Comparison of ENCODE assay signal across 8 cellular contexts in the genomic region with DNA sequence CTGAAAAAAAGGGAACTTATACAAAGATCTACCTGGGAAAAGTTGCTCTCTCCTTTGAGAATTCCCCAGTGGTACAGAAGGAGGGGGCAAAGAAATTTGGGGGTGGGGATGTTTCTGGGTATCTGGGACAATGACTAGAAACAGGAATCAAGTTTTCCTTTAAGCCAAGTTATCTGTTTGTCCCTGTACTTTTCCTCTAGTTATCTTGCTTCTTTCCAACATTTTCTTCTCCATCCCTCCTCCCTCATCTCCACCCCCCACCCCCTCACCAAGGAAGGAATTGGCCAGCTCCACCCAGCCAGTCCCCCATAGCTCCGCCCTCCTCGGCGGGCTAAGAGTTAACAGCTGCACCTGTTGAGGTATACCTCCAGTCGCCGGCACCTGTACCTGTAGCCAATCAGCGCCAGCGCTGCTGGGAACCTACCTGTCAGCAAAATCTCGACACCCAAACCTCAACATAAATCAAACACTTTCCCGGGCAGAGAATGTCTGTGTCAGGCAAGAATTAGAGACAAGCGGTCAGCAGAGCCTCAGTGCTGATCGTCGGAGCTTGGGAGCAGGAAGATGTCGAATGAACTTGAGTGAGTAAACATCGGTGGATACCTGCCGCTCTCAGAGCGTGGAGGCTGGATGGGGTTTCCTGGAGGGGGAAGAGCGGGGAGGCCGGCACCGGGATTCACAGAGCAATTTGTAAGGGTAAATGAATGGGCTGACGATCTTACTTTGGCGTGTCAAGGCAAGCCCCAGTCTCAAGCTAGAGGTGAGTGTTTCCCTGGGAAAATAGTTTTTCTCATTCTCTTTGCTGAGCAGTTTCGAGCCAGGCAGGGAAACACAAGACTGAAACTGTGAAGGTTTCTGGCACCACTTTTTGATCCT. TPM values are rescaled to one million over a fixed set of nuclear protein-coding genes. Genes with fewer than 3 reads are reported as not detected.
A peak's percentile ranks its signal among the peaks of the same experiment; 100 is the strongest.
DNase-seq lines count a peak whose midpoint lies in the region; ATAC-seq, FAIRE-seq and TF ChIP-seq lines count a peak whose summit lies in the region.

Gene GRHL3, plus strand, starts transcription at position 370 of the 876 bp plus-strand sequence. Its CDS starts 195 bp downstream, at position 565.

- no peak for TF ChIP-seq EP300 in GM12878 (IDR thresholded peaks at IDR 0.05; ENCODE audit: borderline replicate concordance in 1 of 2, control insufficient read depth in 1 of 2, low read depth in 2 of 2, low read length in 2 of 2)

- POLR2A ChIA-PET in Caco-2 (lab: Charles Lee), result no interaction called here
- POLR2A ChIA-PET in GM12878 (lab: Charles Lee), result interaction anchor here (0.6 kb wide), 1 partner anchor 931 kb away, joined by 7 read pairs; no protein-coding TSS in a partner anchor

- H3K4me3 Mint-ChIP-seq in Caco-2 (ENCODE audit: unreplicated experiment), result peak within 1 kb of the TSS; percentile 78

- intact Hi-C loops in Caco-2 (cut with micrococcal nuclease; ENCODE audit: unreplicated experiment) (loop anchor here (2.0 kb wide), 1 partner anchor 70 kb away; no protein-coding TSS in a partner anchor), GM12878 (cut with micrococcal nuclease; ENCODE audit: unreplicated experiment) (no loop called here), posterior cingulate gyrus (cut with DNase I) (no loop called here)

- H2AFZ ChIP-seq in GM12878 (ENCODE audit: control insufficient read depth, low read depth, low read length) (no peak within 1 kb of the TSS; the same call in 1 of the 2 replicates), mesenchymal stem cell (ENCODE audit: low read depth, low read length) (no peak within 1 kb of the TSS)

- no peak for FAIRE-seq in GM12878 (lab: Jason Lieb, UNC)

- no peaks in the 10 kb centered on the region for H3K79me2 ChIP-seq in GM12878 (ENCODE audit: control insufficient read depth, insufficient read depth, low read length)

- in situ Hi-C loops in GM12878 (cut with MboI), result no loop called here

- H3K36me3 Mint-ChIP-seq in Caco-2 (ENCODE audit: insufficient read depth, unreplicated experiment), result no peaks in the 10 kb centered on the region

- no peaks in the 10 kb centered on the region for H3K79me1 ChIP-seq in mesenchymal stem cell (replicated peaks; ENCODE audit: low read length, poor library complexity, severe bottlenecking)

- no peak within 1 kb of the TSS for H2BK12ac ChIP-seq in mesenchymal stem cell (ENCODE audit: low read length in 2 of 2)

- CTCF ChIA-PET in Caco-2 (lab: Charles Lee) (interaction anchor here (0.6 kb wide), 1 partner anchor 491 kb away, joined by 3 read pairs; no protein-coding TSS in a partner anchor), GM12878 (lab: Yijun Ruan, JAX) (interaction anchor here (0.6 to 1.9 kb wide), 4 partner anchors 74 to 539 kb away, joined by 3 to 6 read pairs (median 4); no protein-coding TSS in a partner anchor)

- no peaks in the 10 kb centered on the region for H3K27me3 Mint-ChIP-seq in Caco-2 (ENCODE audit: insufficient read depth, unreplicated experiment)

- no peak within 1 kb of the TSS for H2BK120ac ChIP-seq in mesenchymal stem cell (ENCODE audit: low read depth, low read length)

- peak within 1 kb of the TSS; percentile 3 for H3K27ac Mint-ChIP-seq in Caco-2 (ENCODE audit: unreplicated experiment)

- H4K91ac ChIP-seq in mesenchymal stem cell (ENCODE audit: low read length), result peak within 1 kb of the TSS; percentile 47

- TF ChIP-seq RAD21 in GM12878 (IDR thresholded peaks at IDR 0.05; ENCODE audit: insufficient read depth, low read depth, low read length), result no peak

- no peaks in the 10 kb centered on the region for H4K20me1 ChIP-seq in GM12878 (ENCODE audit: control insufficient read depth, insufficient read depth)

- ATAC-seq in GM12878 (no peak), HG02763 (IDR thresholded peaks at IDR 0.05; ENCODE audit: unreplicated experiment) (no peak), left lobe of liver (no peak)

- no peak within 1 kb of the TSS for H2BK5ac ChIP-seq in mesenchymal stem cell (ENCODE audit: low read depth, low read length, poor library complexity, severe bottlenecking)

- H3K27ac ChIP-seq in GM12878 (ENCODE audit: control insufficient read depth, insufficient read depth) (no peak within 1 kb of the TSS), mesenchymal stem cell (ENCODE audit: low read length, poor library complexity, severe bottlenecking) (no peak within 1 kb of the TSS)

- no peak within 1 kb of the TSS for H4K8ac ChIP-seq in mesenchymal stem cell (ENCODE audit: low read length)

- BruUV-seq in Caco-2 (replicated peaks; lab: Mats Ljungman, UMichigan), result no TSS peak
- no TSS peak for BruUV-seq in GM12878 (replicated peaks; lab: Mats Ljungman, UMichigan)

- RAD21 ChIA-PET in GM12878 (lab: Charles Lee; ENCODE audit: unreplicated experiment), result interaction anchor here (1.0 to 1.1 kb wide), 2 partner anchors 72 to 169 kb away, joined by 3 read pairs; no protein-coding TSS in a partner anchor

- no peak within 1 kb of the TSS for H2AK5ac ChIP-seq in mesenchymal stem cell (ENCODE audit: low read length, severe bottlenecking)

- H3K9me3 ChIP-seq in Caco-2 (no peaks in the 10 kb centered on the region), GM12878 (replicated peaks; ENCODE audit: control insufficient read depth, insufficient read depth, low read length) (no peaks in the 10 kb centered on the region), mesenchymal stem cell (ENCODE audit: control insufficient read depth, low read length) (no peaks in the 10 kb centered on the region)

- H3K4me3 ChIP-seq in Caco-2 (ENCODE audit: low read depth, low read length) (peak within 1 kb of the TSS; percentile 25), GM12878 (peak within 1 kb of the TSS; percentile 15; the same call in 1 of the 2 replicates), mesenchymal stem cell (ENCODE audit: insufficient read depth in 1 of 2, low read depth in 1 of 2, low read length in 2 of 2) (no peak within 1 kb of the TSS)

- H3K4me1 ChIP-seq in Caco-2, result no peaks in the 10 kb centered on the region; the same call in 1 of the 2 replicates
- H3K4me1 ChIP-seq in GM12878 (ENCODE audit: control insufficient read depth, insufficient read depth, low read length), result peaks cover 21% of the 10 kb centered on the region
- H3K4me1 ChIP-seq in mesenchymal stem cell (ENCODE audit: control insufficient read depth, insufficient read depth, low read depth, low read length), result peaks cover 28% of the 10 kb centered on the region

- peak within 1 kb of the TSS in 1 of 2 experiments; percentile 3 for H3K18ac ChIP-seq in mesenchymal stem cell (ENCODE audit: low read depth in 1 of 2, low read length in 2 of 2)

- TF ChIP-seq POLR2A in GM12878 (IDR thresholded peaks at IDR 0.05; ENCODE audit: low read depth, low read length), result no peak

- H3K9ac ChIP-seq in GM12878 (ENCODE audit: control insufficient read depth, insufficient read depth, low read length) (no peak within 1 kb of the TSS), mesenchymal stem cell (ENCODE audit: low read length) (peak within 1 kb of the TSS; percentile 1)

- H3K4ac ChIP-seq in mesenchymal stem cell (ENCODE audit: low read depth in 1 of 2, low read length in 2 of 2), result no peak within 1 kb of the TSS

- peaks cover 6% of the 10 kb centered on the region for H3K4me1 Mint-ChIP-seq in Caco-2 (ENCODE audit: low read depth, unreplicated experiment)

- SMC1A ChIA-PET in GM12878 (lab: Charles Lee; ENCODE audit: uncharacterized antibody, unreplicated experiment), result interaction anchor here (0.9 to 1.4 kb wide), 2 partner anchors 33 to 120 kb away, joined by 3 to 4 read pairs; no protein-coding TSS in a partner anchor

- H3K27me3 ChIP-seq in Caco-2 (replicated peaks; ENCODE audit: control insufficient read depth, insufficient read depth, low read length) (no peaks in the 10 kb centered on the region), GM12878 (replicated peaks in 1 of 2; ENCODE audit: control insufficient read depth in 2 of 2, insufficient read depth in 2 of 2, low read length in 1 of 2) (peaks cover 11 to 20% of the 10 kb centered on the region in 2 experiments), mesenchymal stem cell (ENCODE audit: control insufficient read depth in 1 of 2, insufficient read depth in 1 of 2, low read length in 2 of 2) (peaks cover 52 to 86% of the 10 kb centered on the region in 2 experiments)

- no peaks in the 10 kb centered on the region for H3K9me3 Mint-ChIP-seq in Caco-2 (ENCODE audit: unreplicated experiment)

- TF ChIP-seq CTCF in Caco-2 (IDR thresholded peaks at IDR 0.05; ENCODE audit: insufficient read depth in 1 of 2, low read depth in 1 of 2, low read length in 1 of 2, severe bottlenecking in 1 of 2, unreplicated experiment in 1 of 2), result no peak
- no peak for TF ChIP-seq CTCF in GM12878 (IDR thresholded peaks at IDR 0.05 in 2 of 3, conservative IDR thresholded peaks at IDR 0.05 in 1 of 3; ENCODE audit: control insufficient read depth in 2 of 3, extremely low read depth in 1 of 3, insufficient read depth in 1 of 3, low read depth in 3 of 3, low read length in 3 of 3)

- no peak within 1 kb of the TSS for H3K14ac ChIP-seq in mesenchymal stem cell (ENCODE audit: low read length in 2 of 2)

- H3K4me2 ChIP-seq in GM12878 (ENCODE audit: control insufficient read depth, insufficient read depth) (peak within 1 kb of the TSS; percentile 10), mesenchymal stem cell (ENCODE audit: low read length, poor library complexity, severe bottlenecking) (peak within 1 kb of the TSS; percentile 32)

- H3K36me3 ChIP-seq in Caco-2 (ENCODE audit: control insufficient read depth, insufficient read depth, low read length), result no peaks in the 10 kb centered on the region
- no peaks in the 10 kb centered on the region for H3K36me3 ChIP-seq in GM12878 (ENCODE audit: control insufficient read depth in 2 of 2, insufficient read depth in 2 of 2, low read length in 1 of 2)
- H3K36me3 ChIP-seq in mesenchymal stem cell (ENCODE audit: control insufficient read depth in 1 of 2, insufficient read depth in 2 of 2, low read depth in 1 of 2, low read length in 2 of 2), result no peaks in the 10 kb centered on the region

- DNase-seq in Caco-2 (peak; percentile 72 to 81), NCI-H1105 treated with DMSO at 0.1 percent for 48 hours (lab: John Stamatoyannopoulos, UW) (peak; percentile 98), GM12878 (ENCODE audit: low read depth, low spot score) (no peak), mesenchymal stem cell (peak; percentile 48), left lobe of liver (ENCODE audit: low spot score) (no peak), posterior cingulate gyrus (no peak), T-helper 9 cell (no peak)

- H2BK15ac ChIP-seq in mesenchymal stem cell (ENCODE audit: low read depth, poor library complexity, severe bottlenecking), result peak within 1 kb of the TSS; percentile 30

- H3K23ac ChIP-seq in mesenchymal stem cell (ENCODE audit: low read length in 2 of 2), result peak within 1 kb of the TSS in 1 of 2 experiments; percentile 2

- WGBS in GM12878 (ENCODE audit: insufficient coverage, insufficient replicate concordance, low lambda C conversion rate, missing lambda C conversion rate), result 11% methylated on average over 22 of the region's 22 CpGs
- 10% methylated on average over 21 of the region's 22 CpGs for WGBS in mesenchymal stem cell

RNA-seq across cellular contexts. Expression of gene GRHL3, which starts in this region (rescaled TPM):
- total RNA-seq in Caco-2 (2022) (2.3 and 2.7 TPM in 2 replicates), GM12878 (2014; rRNA removed) (0.11 and 0.17 TPM in 2 replicates), GM12878 (2014; rRNA removed; fragmentation: Illumina TruSeq; extraction: Trizol) (0.14 and 0.27 TPM in 2 replicates), GM12878 (2021) (0.51 TPM in 2 replicates), left lobe of liver (0.40 TPM)
- total RNA-seq in GM12878 (2013; cell fraction: nucleolus; rRNA removed), result 0.25 TPM in 1 of 2 replicates, not detected in the other
- polyA plus RNA-seq in GM12878 (2011; ENCODE audit: low read depth), result 0.17 TPM
- polyA plus RNA-seq in GM12878 (2011; rRNA removed) (0.18 TPM in 1 of 2 replicates, not detected in the other), GM12878 (2014; fragmentation: Illumina TruSeq; extraction: Trizol) (0.41 TPM in 1 of 2 replicates, not detected in the other), GM12878 (2014; fragmentation: Nextera tagmentation; extraction: Ambion mirVana) (under 1 TPM; 0.07 to 0.21 TPM), GM12878 (2014; rRNA removed) (0.13 and 0.56 TPM in 2 replicates), GM12878 (2016; fragmentation: Nextera tagmentation; extraction: Ambion mirVana) (under 1 TPM; 0.70 to 0.87 TPM)
- polyA plus RNA-seq in GM12878 (2011; cell fraction: cytosol; rRNA removed), result 0.13 TPM in 2 replicates
- 0.44 and 0.48 TPM in 2 replicates for polyA plus RNA-seq in GM12878 (2011; cell fraction: nucleus; rRNA removed)
- 0.27 and 0.41 TPM in 2 replicates for polyA plus RNA-seq in GM12878 (2012)
- polyA minus RNA-seq in GM12878 (2011; rRNA and poly(A)+ RNA removed), result not detected in 2 replicates
- polyA minus RNA-seq in GM12878 (2011; cell fraction: cytosol; rRNA and poly(A)+ RNA removed), result not detected in 2 replicates
- polyA minus RNA-seq in GM12878 (2011; cell fraction: nucleus; rRNA and poly(A)+ RNA removed), result not detected in 2 replicates
- polyA plus RNA-seq in mesenchymal stem cell (2013, experiment 1 of 2), result 0.19 TPM
- 0.21 TPM for polyA plus RNA-seq in mesenchymal stem cell (2013, experiment 2 of 2)

Comparison
In these comparisons a context has a peak if more than half of its experiments do, and no peak if none do; other contexts are left out.
1. DNase-seq: peak in Caco-2 (2 of 2), NCI-H1105 treated with DMSO at 0.1 percent for 48 hours (single experiment) and mesenchymal stem cell (single experiment); none in GM12878 (single experiment), left lobe of liver (single experiment), posterior cingulate gyrus (0 of 10) and T-helper 9 cell (single experiment).
2. H3K4me3 ChIP-seq: peak in Caco-2 (single experiment) and GM12878 (single experiment); none in mesenchymal stem cell (0 of 2).